Comparison of ENCODE assay signal across 8 cellular contexts in the genomic region with DNA sequence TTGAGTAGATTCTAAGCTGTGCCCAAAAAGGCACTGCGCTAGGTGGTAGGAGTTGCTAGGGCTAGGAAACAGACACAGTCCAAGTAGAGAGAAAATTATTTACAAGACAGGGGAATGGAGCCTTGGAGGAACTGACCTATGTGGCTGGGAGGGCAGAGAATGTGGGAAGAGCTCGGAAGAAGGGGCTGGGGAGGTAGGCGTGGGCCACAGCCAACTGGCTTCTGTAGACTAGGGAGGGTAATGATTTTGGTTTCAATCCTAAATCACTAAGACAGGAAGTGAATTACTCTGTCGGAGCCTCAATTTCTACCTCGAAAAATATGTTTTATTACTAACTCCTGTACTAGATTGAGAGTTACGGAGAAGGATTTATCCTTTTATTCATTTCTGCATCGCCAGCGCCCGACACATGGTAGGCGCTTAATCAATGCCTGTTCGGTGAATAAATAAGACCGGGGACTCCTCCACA. TPM values are rescaled to one million over a fixed set of nuclear protein-coding genes. Genes with fewer than 3 reads are reported as not detected.
DNase-seq lines count a peak whose midpoint lies in the region; ATAC-seq and TF ChIP-seq lines count a peak whose summit lies in the region.

No MANE protein-coding gene starts in this region.

- ATAC-seq in CD8-positive, alpha-beta T cell, result peak; percentile 4
- ATAC-seq in GM21737 (IDR thresholded peaks at IDR 0.05; ENCODE audit: unreplicated experiment), result peak; percentile 2

- no peak for DNase-seq in CD8-positive, alpha-beta T cell
- DNase-seq in ecto neural progenitor cell (ENCODE audit: low spot score) (peak; percentile 49), NCI-H187 treated with DMSO at 0.1 percent for 48 hours (lab: John Stamatoyannopoulos, UW) (no peak), glomerular visceral epithelial cell (ENCODE audit: extremely low spot score) (no peak), erythroblast (lab: John Stamatoyannopoulos, UW) (no peak)

- H3K4me1 ChIP-seq in CD8-positive, alpha-beta T cell (ENCODE audit: insufficient read depth, low read length), result peaks cover 39% of the 10 kb centered on the region
- H3K4me1 ChIP-seq in muscle layer of colon (ENCODE audit: insufficient read depth, low read length), result peaks cover 37% of the 10 kb centered on the region

- TF ChIP-seq CTCF in CD8-positive, alpha-beta T cell (IDR thresholded peaks at IDR 0.05), result no peak

- H3K9me3 Mint-ChIP-seq in CD8-positive, alpha-beta T cell, result no peaks in the 10 kb centered on the region

- H3K36me3 ChIP-seq in CD8-positive, alpha-beta T cell (ENCODE audit: insufficient read depth, low read length), result no peaks in the 10 kb centered on the region
- no peaks in the 10 kb centered on the region for H3K36me3 ChIP-seq in muscle layer of colon (ENCODE audit: insufficient read depth, low read length)

- CTCF ChIA-PET in CD8-positive, alpha-beta T cell (lab: Charles Lee), result interaction anchor here (1.2 kb wide), 1 partner anchor 39 kb away, joined by 3 read pairs; no protein-coding TSS in a partner anchor

- H3K4me3 Mint-ChIP-seq in CD8-positive, alpha-beta T cell, result peak overlapping the region; percentile 94

- POLR2A ChIA-PET in CD8-positive, alpha-beta T cell (lab: Charles Lee), result interaction anchor here (0.6 to 1.4 kb wide), 4 partner anchors 13 to 823 kb away, joined by 3 to 10 read pairs (median 4); no protein-coding TSS in a partner anchor

- H3K9me3 ChIP-seq in CD8-positive, alpha-beta T cell (ENCODE audit: low read length), result no peaks in the 10 kb centered on the region
- H3K9me3 ChIP-seq in muscle layer of colon (ENCODE audit: low read length), result no peaks in the 10 kb centered on the region

- H3K27me3 ChIP-seq in CD8-positive, alpha-beta T cell (ENCODE audit: insufficient read depth, low read length), result no peaks in the 10 kb centered on the region
- no peaks in the 10 kb centered on the region for H3K27me3 ChIP-seq in muscle layer of colon (ENCODE audit: control insufficient read depth in 1 of 2, insufficient read depth in 2 of 2, low read length in 2 of 2)

- H3K27me3 Mint-ChIP-seq in CD8-positive, alpha-beta T cell (ENCODE audit: low read depth), result no peaks in the 10 kb centered on the region

- peak overlapping the region; percentile 94 for H3K27ac Mint-ChIP-seq in CD8-positive, alpha-beta T cell

- H3K36me3 Mint-ChIP-seq in CD8-positive, alpha-beta T cell, result peaks cover 16% of the 10 kb centered on the region

- TF ChIP-seq POLR2A in erythroblast (IDR thresholded peaks at IDR 0.05; ENCODE audit: low read length), result no peak

- peaks cover 42% of the 10 kb centered on the region for H3K4me1 Mint-ChIP-seq in CD8-positive, alpha-beta T cell (ENCODE audit: low read depth)

- peak overlapping the region; percentile 89 for H3K4me3 ChIP-seq in CD8-positive, alpha-beta T cell (ENCODE audit: low read depth, low read length)
- H3K4me3 ChIP-seq in muscle layer of colon (ENCODE audit: low read depth in 1 of 2, low read length in 2 of 2), result peak overlapping the region; percentile 52 to 93

- intact Hi-C loops in CD8-positive, alpha-beta T cell (cut with DNase I, micrococcal nuclease), result loop anchor here (1.0 to 10.0 kb wide), 11 partner anchors 13 to 1818 kb away; a partner anchor contains a TSS

- peak overlapping the region; percentile 41 for H3K9ac ChIP-seq in muscle layer of colon (ENCODE audit: low read length)

- H3K27ac ChIP-seq in CD8-positive, alpha-beta T cell (ENCODE audit: low read depth, low read length), result peak overlapping the region; percentile 73
- H3K27ac ChIP-seq in muscle layer of colon (ENCODE audit: low read depth, low read length), result peak overlapping the region; percentile 98

TF ChIP-seq in PFSK-1, 5 proteins besides CTCF, POLR2A, EP300 and RAD21:
- TF ChIP-seq SIN3A (IDR thresholded peaks at IDR 0.05; ENCODE audit: borderline replicate concordance, insufficient read depth, low read length) (peak; percentile 77; the same call in 1 of the 2 replicates), FOXP2 (optimal IDR thresholded peaks at IDR 0.05; ENCODE audit: borderline replicate concordance, extremely low read depth, extremely low read length, insufficient read depth) (no peak), POLR2AphosphoS5 (IDR thresholded peaks at IDR 0.05; ENCODE audit: low read depth, low read length) (peak; percentile 79; the same call in 1 of the 2 replicates), TAF1 (IDR thresholded peaks at IDR 0.05; ENCODE audit: borderline replicate concordance, insufficient read depth, low read length) (no peak)
- TF ChIP-seq, protein P1, sequence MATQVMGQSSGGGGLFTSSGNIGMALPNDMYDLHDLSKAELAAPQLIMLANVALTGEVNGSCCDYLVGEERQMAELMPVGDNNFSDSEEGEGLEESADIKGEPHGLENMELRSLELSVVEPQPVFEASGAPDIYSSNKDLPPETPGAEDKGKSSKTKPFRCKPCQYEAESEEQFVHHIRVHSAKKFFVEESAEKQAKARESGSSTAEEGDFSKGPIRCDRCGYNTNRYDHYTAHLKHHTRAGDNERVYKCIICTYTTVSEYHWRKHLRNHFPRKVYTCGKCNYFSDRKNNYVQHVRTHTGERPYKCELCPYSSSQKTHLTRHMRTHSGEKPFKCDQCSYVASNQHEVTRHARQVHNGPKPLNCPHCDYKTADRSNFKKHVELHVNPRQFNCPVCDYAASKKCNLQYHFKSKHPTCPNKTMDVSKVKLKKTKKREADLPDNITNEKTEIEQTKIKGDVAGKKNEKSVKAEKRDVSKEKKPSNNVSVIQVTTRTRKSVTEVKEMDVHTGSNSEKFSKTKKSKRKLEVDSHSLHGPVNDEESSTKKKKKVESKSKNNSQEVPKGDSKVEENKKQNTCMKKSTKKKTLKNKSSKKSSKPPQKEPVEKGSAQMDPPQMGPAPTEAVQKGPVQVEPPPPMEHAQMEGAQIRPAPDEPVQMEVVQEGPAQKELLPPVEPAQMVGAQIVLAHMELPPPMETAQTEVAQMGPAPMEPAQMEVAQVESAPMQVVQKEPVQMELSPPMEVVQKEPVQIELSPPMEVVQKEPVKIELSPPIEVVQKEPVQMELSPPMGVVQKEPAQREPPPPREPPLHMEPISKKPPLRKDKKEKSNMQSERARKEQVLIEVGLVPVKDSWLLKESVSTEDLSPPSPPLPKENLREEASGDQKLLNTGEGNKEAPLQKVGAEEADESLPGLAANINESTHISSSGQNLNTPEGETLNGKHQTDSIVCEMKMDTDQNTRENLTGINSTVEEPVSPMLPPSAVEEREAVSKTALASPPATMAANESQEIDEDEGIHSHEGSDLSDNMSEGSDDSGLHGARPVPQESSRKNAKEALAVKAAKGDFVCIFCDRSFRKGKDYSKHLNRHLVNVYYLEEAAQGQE (IDR thresholded peaks at IDR 0.05; ENCODE audit: insufficient read depth in 1 of 2, low read depth in 2 of 2, low read length in 2 of 2), result peak in 1 of 2 experiments; percentile 4; a peak in 1 of 4 replicates

RNA-seq across cellular contexts. Expression of a gene that starts 0.5 kb away (rescaled TPM):
- 10 to 100 TPM; 34.7 to 37.7 TPM for total RNA-seq in CD8-positive, alpha-beta T cell
- 6.6 TPM for polyA plus RNA-seq in PFSK-1 (2012; ENCODE audit: insufficient read length, low read depth)

RNA-seq across cellular contexts. Expression of a gene that starts 31.9 kb away (rescaled TPM):
- 1 to 10 TPM; 2.3 to 2.4 TPM for total RNA-seq in CD8-positive, alpha-beta T cell
- polyA plus RNA-seq in PFSK-1 (2012; ENCODE audit: insufficient read length, low read depth), result not detected
